In the genomic region with DNA sequence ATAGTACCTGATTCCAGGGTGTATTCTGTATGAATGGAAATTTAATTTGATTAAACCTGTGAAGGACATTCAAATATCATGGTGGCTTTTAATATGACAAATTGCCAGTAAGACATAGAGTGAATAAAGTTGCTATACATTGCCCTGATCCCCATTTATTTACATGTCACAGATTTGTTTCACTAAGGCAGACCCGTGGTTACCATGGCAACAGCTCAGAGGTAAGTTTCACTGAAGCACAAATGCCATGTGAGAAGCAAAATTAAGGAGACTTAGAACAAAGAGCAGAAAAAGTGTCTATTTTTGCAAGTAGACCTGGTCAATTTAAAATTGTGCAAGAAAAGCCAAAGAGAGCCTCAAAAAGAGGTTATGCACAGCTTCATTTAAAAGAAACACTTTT, we compare ENCODE assay signal across 11 cellular contexts.
A peak's percentile ranks its signal among the peaks of the same experiment; 100 is the strongest.
DNase-seq lines count a peak whose midpoint lies in the region; ATAC-seq, FAIRE-seq and TF ChIP-seq lines count a peak whose summit lies in the region.
"Had no signal": no experiment of that assay in that cellular context is flagged by ENCODE, and none has a peak within 500 bp of the region (broad histone marks: within the 10 kb centered on the region; RNA-seq: fewer than 3 reads in every experiment).

No MANE protein-coding gene starts in this region.

- intact Hi-C loops in HepG2 (cut with micrococcal nuclease; ENCODE audit: unreplicated experiment), result no loop called here
- intact Hi-C loops in right lobe of liver (cut with DNase I), result no loop called here
- intact Hi-C loops in natural killer cell (cut with micrococcal nuclease), result no loop called here

- no peak for FAIRE-seq in HepG2 (lab: Jason Lieb, UNC)
- FAIRE-seq: GM12891 had no signal

- H3K27ac ChIP-seq in HepG2 (ENCODE audit: extremely low read length, insufficient read depth, low read length) (no peak overlapping the region), right lobe of liver (no peak overlapping the region)

- TF ChIP-seq CTCF in HepG2 (CRISPR knock-in tag; IDR thresholded peaks at IDR 0.05) (no peak), right lobe of liver (IDR thresholded peaks at IDR 0.05) (no peak), natural killer cell (IDR thresholded peaks at IDR 0.05) (no peak)

- ATAC-seq in HepG2, result no peak
- ATAC-seq in right lobe of liver, result no peak
- no peak for ATAC-seq in natural killer cell
- ATAC-seq: CD8-positive, alpha-beta T cell had no signal

- no peak overlapping the region for H3K27ac Mint-ChIP-seq in natural killer cell
- H3K27ac Mint-ChIP-seq: CD8-positive, alpha-beta T cell had no signal

- H3K4me1 ChIP-seq in HepG2 (ENCODE audit: insufficient read depth, low read length) (no peaks in the 10 kb centered on the region), right lobe of liver (no peaks in the 10 kb centered on the region)

- peaks cover 0 to 4% of the 10 kb centered on the region in 2 experiments; a peak in 1 of 5 replicates for H3K27me3 ChIP-seq in HepG2 (ENCODE audit: control insufficient read depth in 1 of 2, insufficient read depth in 2 of 2, low read length in 2 of 2)
- H3K27me3 ChIP-seq in right lobe of liver, result no peaks in the 10 kb centered on the region

- H3K27me3 Mint-ChIP-seq in natural killer cell (ENCODE audit: low read depth in 2 of 2), result peaks cover 3 to 55% of the 10 kb centered on the region in 2 donors

- no peak overlapping the region for H3K4me2 ChIP-seq in HepG2 (ENCODE audit: low read depth, low read length)

- no peaks in the 10 kb centered on the region for H4K20me1 ChIP-seq in HepG2 (ENCODE audit: insufficient read depth, low read length)

- H3K4me3 Mint-ChIP-seq in natural killer cell, result no peak overlapping the region
- H3K4me3 Mint-ChIP-seq: CD8-positive, alpha-beta T cell had no signal

- no TSS peak for BruUV-seq in HepG2 (replicated peaks; lab: Mats Ljungman, UMichigan)

- in situ Hi-C loops in HepG2 (cut with HindIII; ENCODE audit: extremely low pct_ligation_motif_present, low pct_unique_long_range_greater_than_20kb), result no loop called here

- no peak for TF ChIP-seq RAD21 in HepG2 (CRISPR knock-in tag; IDR thresholded peaks at IDR 0.05)

- 0% methylated on average over 1 of the region's 1 CpG for WGBS in HepG2 (ENCODE audit: low lambda C conversion rate)
- 36% methylated on average over 1 of the region's 1 CpG for WGBS in right lobe of liver (ENCODE audit: insufficient coverage, low coverage, low lambda C conversion rate, missing lambda C conversion rate)

- H3K4me1 Mint-ChIP-seq in natural killer cell, result no peaks in the 10 kb centered on the region

- no peaks in the 10 kb centered on the region for H3K9me3 Mint-ChIP-seq in natural killer cell
- H3K9me3 Mint-ChIP-seq: CD8-positive, alpha-beta T cell had no signal

- no peaks in the 10 kb centered on the region for H3K36me3 Mint-ChIP-seq in natural killer cell
- H3K36me3 Mint-ChIP-seq: CD8-positive, alpha-beta T cell had no signal

- POLR2A ChIA-PET in HepG2 (lab: Yijun Ruan, JAX), result no interaction called here

- H2AFZ ChIP-seq in HepG2 (ENCODE audit: low read length), result no peak overlapping the region

- TF ChIP-seq POLR2A in HepG2 (IDR thresholded peaks at IDR 0.05; ENCODE audit: insufficient read depth in 1 of 2, low read depth in 2 of 2, low read length in 2 of 2) (no peak), right lobe of liver (IDR thresholded peaks at IDR 0.05) (no peak)

- no peaks in the 10 kb centered on the region for H3K79me2 ChIP-seq in HepG2 (ENCODE audit: insufficient read depth, low read length)

- TF ChIP-seq EP300 in HepG2 (IDR thresholded peaks at IDR 0.05; ENCODE audit: low read depth in 2 of 2, low read length in 2 of 2) (no peak), HepG2 (CRISPR knock-in tag; IDR thresholded peaks at IDR 0.05; ENCODE audit: borderline replicate concordance) (no peak)

- no peak for DNase-seq in HepG2 (ENCODE audit: low spot score)
- no peak for DNase-seq in right lobe of liver
- peak; percentile 48 for DNase-seq in NCI-H1105 treated with DMSO at 0.1 percent for 48 hours (lab: John Stamatoyannopoulos, UW)
- DNase-seq in RPMI8226, result peak; percentile 81
- no peak for DNase-seq in natural killer cell
- no peak for DNase-seq in NK-92 treated with Interleukin-12 subunit alpha and Interleukin-12 subunit beta, amount 100 ng/mL, for 24 hours (lab: John Stamatoyannopoulos, UW)
- no peak for DNase-seq in mucosa of gallbladder (ENCODE audit: low spot score)
- DNase-seq: CD8-positive, alpha-beta T cell; NCI-H1930; NCI-H345 had no signal

- CTCF ChIA-PET in HepG2 (lab: Yijun Ruan, JAX; ENCODE audit: low intra/inter-chr PET ratio, low total read pairs), result no interaction called here

- H3K9me3 ChIP-seq in HepG2 (ENCODE audit: low read length), result no peaks in the 10 kb centered on the region
- no peaks in the 10 kb centered on the region for H3K9me3 ChIP-seq in right lobe of liver

- H3K9ac ChIP-seq in HepG2 (ENCODE audit: insufficient read depth, low read depth, low read length), result no peak overlapping the region

- H3K36me3 ChIP-seq in HepG2 (replicated peaks in 1 of 2; ENCODE audit: control insufficient read depth in 1 of 2, insufficient read depth in 2 of 2, low read length in 2 of 2), result no peaks in the 10 kb centered on the region
- H3K36me3 ChIP-seq in right lobe of liver, result no peaks in the 10 kb centered on the region

- H3K4me3 ChIP-seq in HepG2 (replicated peaks in 1 of 3; ENCODE audit: insufficient read depth in 1 of 3, low read depth in 2 of 3, low read length in 3 of 3) (no peak overlapping the region), right lobe of liver (no peak overlapping the region)

TF ChIP-seq in HepG2, 621 proteins besides CTCF, POLR2A, EP300 and RAD21:
- TF ChIP-seq RFX1 (IDR thresholded peaks at IDR 0.05) (peak; percentile 71; the same call in 1 of the 2 replicates), HOXD1 (CRISPR knock-in tag; IDR thresholded peaks at IDR 0.05) (no peak)

Comparison
In these comparisons a context has a peak if more than half of its experiments do, and no peak if none do; other contexts are left out.
1. DNase-seq: peak in NCI-H1105 treated with DMSO at 0.1 percent for 48 hours (single experiment) and RPMI8226 (single experiment); none in HepG2 (single experiment), right lobe of liver (0 of 3), natural killer cell (single experiment), NK-92 treated with Interleukin-12 subunit alpha and Interleukin-12 subunit beta, amount 100 ng/mL, for 24 hours (single experiment) and mucosa of gallbladder (single experiment).